Comparison of ENCODE assay signal across 8 cellular contexts in the genomic region with DNA sequence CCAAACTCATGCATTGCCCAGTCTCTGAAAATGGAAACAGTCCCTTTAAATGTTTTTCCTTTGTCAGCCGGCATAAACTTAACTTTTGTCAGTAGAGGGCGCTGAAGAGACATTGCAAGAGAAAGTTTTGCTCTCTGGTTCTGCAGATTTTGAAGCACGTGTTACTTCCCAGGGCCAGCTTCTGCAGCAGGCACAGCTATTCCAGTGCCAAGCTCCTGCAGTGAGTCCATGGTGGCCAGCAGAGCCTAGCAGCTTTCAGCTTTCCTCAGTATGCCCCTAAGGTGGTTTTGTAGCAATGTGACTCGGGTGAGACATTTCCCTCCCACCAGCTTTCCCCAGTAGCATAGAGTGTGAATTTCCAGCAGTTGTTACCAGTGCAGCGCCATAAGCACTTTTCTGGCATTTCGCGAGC. TPM values are rescaled to one million over a fixed set of nuclear protein-coding genes. Genes with fewer than 3 reads are reported as not detected.
DNase-seq lines count a peak whose midpoint lies in the region; ATAC-seq and TF ChIP-seq lines count a peak whose summit lies in the region.

No MANE protein-coding gene starts in this region.

- H3K4me3 ChIP-seq in H7 (ENCODE audit: insufficient read depth, low read depth, low read length) (no peak overlapping the region), SJSA1 (no peak overlapping the region)

- H3K4me1 Mint-ChIP-seq in activated naive CD8-positive, alpha-beta T cell treated with anti-CD3 and anti-CD28 coated beads for 36 hours = peaks cover 35% of the 10 kb centered on the region
- no peaks in the 10 kb centered on the region for H3K4me1 Mint-ChIP-seq in progenitor cell of endocrine pancreas (ENCODE audit: low read depth)

- peak overlapping the region; percentile 43 for H3K27ac Mint-ChIP-seq in activated naive CD8-positive, alpha-beta T cell treated with anti-CD3 and anti-CD28 coated beads for 36 hours
- no peak overlapping the region for H3K27ac Mint-ChIP-seq in progenitor cell of endocrine pancreas

- H3K27me3 ChIP-seq in H7 (ENCODE audit: control insufficient read depth, insufficient read depth, low read length) (no peaks in the 10 kb centered on the region; the same call in 1 of the 2 replicates), SJSA1 (replicated peaks) (no peaks in the 10 kb centered on the region)

- H3K9me3 ChIP-seq in SJSA1 (replicated peaks) = no peaks in the 10 kb centered on the region

- H3K36me3 Mint-ChIP-seq in activated naive CD8-positive, alpha-beta T cell treated with anti-CD3 and anti-CD28 coated beads for 36 hours = peaks cover 8% of the 10 kb centered on the region
- H3K36me3 Mint-ChIP-seq in progenitor cell of endocrine pancreas (ENCODE audit: insufficient read depth) = no peaks in the 10 kb centered on the region

- TF ChIP-seq CTCF in progenitor cell of endocrine pancreas (IDR thresholded peaks at IDR 0.05; ENCODE audit: unreplicated experiment) = peak; percentile 81

- peaks cover 21% of the 10 kb centered on the region for H3K4me1 ChIP-seq in SJSA1 (replicated peaks)

- DNase-seq in GM04504 (ENCODE audit: low read depth) = peak; percentile 74
- DNase-seq in H7 = peak; percentile 11
- DNase-seq in M059J (ENCODE audit: low read depth) = peak; percentile 94
- DNase-seq in SJSA1 (ENCODE audit: low read depth in 1 of 2, low spot score in 2 of 2) = peak; percentile 66
- peak; percentile 44 for DNase-seq in activated naive CD8-positive, alpha-beta T cell treated with anti-CD3 and anti-CD28 coated beads for 36 hours
- peak; percentile 58 for DNase-seq in Right ventricle myocardium superior
- DNase-seq in progenitor cell of endocrine pancreas (ENCODE audit: low spot score, unreplicated experiment) = peak; percentile 27
- DNase-seq in OCI-M2 (lab: John Stamatoyannopoulos, UW; ENCODE audit: unreplicated experiment) = no peak

- no peak overlapping the region for H3K27ac ChIP-seq in SJSA1

- intact Hi-C loops in Right ventricle myocardium superior (cut with DNase I) = loop anchor here (5.0 kb wide), 1 partner anchor 55 kb away; no protein-coding TSS in a partner anchor

- no peaks in the 10 kb centered on the region for H3K27me3 Mint-ChIP-seq in activated naive CD8-positive, alpha-beta T cell treated with anti-CD3 and anti-CD28 coated beads for 36 hours
- peaks cover 2% of the 10 kb centered on the region for H3K27me3 Mint-ChIP-seq in progenitor cell of endocrine pancreas

- H3K36me3 ChIP-seq in H7 (replicated peaks; ENCODE audit: control insufficient read depth, insufficient read depth, low read length) = no peaks in the 10 kb centered on the region
- no peaks in the 10 kb centered on the region for H3K36me3 ChIP-seq in SJSA1

- ATAC-seq in Right ventricle myocardium superior (ENCODE audit: poor library complexity) = peak; percentile 86

- H3K9me3 Mint-ChIP-seq in activated naive CD8-positive, alpha-beta T cell treated with anti-CD3 and anti-CD28 coated beads for 36 hours = no peaks in the 10 kb centered on the region
- no peaks in the 10 kb centered on the region for H3K9me3 Mint-ChIP-seq in progenitor cell of endocrine pancreas (ENCODE audit: low read depth)

- peak overlapping the region; percentile 38 for H3K4me3 Mint-ChIP-seq in activated naive CD8-positive, alpha-beta T cell treated with anti-CD3 and anti-CD28 coated beads for 36 hours
- H3K4me3 Mint-ChIP-seq in progenitor cell of endocrine pancreas (ENCODE audit: low read depth) = no peak overlapping the region

RNA-seq across cellular contexts. Expression of a gene that starts 2.6 kb away (rescaled TPM):
- 0.48 TPM in 1 of 2 replicates, not detected in the other for total RNA-seq in H7 (2014; rRNA removed; shearing (Covaris generic))
- 500 and 556 TPM in 2 replicates for total RNA-seq in M059J (2014; rRNA removed; shearing (Covaris generic))
- total RNA-seq in SJSA1 (2014; rRNA removed; shearing (Covaris generic)) = 0.56 and 1.2 TPM in 2 replicates
- 10 to 100 TPM; 38.5 to 38.6 TPM for total RNA-seq in activated naive CD8-positive, alpha-beta T cell treated with anti-CD3 and anti-CD28 coated beads for 36 hours
- 3.3 TPM for total RNA-seq in Right ventricle myocardium superior
- total RNA-seq in progenitor cell of endocrine pancreas = not detected in 2 replicates

RNA-seq across cellular contexts. Expression of a gene that starts 32.0 kb away (rescaled TPM):
- not detected in 2 replicates for total RNA-seq in H7 (2014; rRNA removed; shearing (Covaris generic))
- total RNA-seq in M059J (2014; rRNA removed; shearing (Covaris generic)) = 536 and 601 TPM in 2 replicates
- total RNA-seq in SJSA1 (2014; rRNA removed; shearing (Covaris generic)) = 24.4 and 29.8 TPM in 2 replicates
- 10 to 100 TPM; 40.8 to 45.2 TPM for total RNA-seq in activated naive CD8-positive, alpha-beta T cell treated with anti-CD3 and anti-CD28 coated beads for 36 hours
- total RNA-seq in Right ventricle myocardium superior = 6.7 TPM
- total RNA-seq in progenitor cell of endocrine pancreas = not detected in 2 replicates

Comparison
In these comparisons a context has a peak if more than half of its experiments do, and no peak if none do; other contexts are left out.
1. RNA of a gene that starts 2.6 kb away (total RNA-seq): 500 to 556 TPM in M059J; 38.5 to 38.6 TPM in activated naive CD8-positive, alpha-beta T cell treated with anti-CD3 and anti-CD28 coated beads for 36 hours, 3.3 TPM in Right ventricle myocardium superior (single experiment), 0.56 to 1.2 TPM in SJSA1, not detected in progenitor cell of endocrine pancreas and 0.48 TPM in H7; every median in the first group is over 10 times any median in the second.
2. RNA of a gene that starts 32.0 kb away (total RNA-seq): 536 to 601 TPM in M059J; 40.8 to 45.2 TPM in activated naive CD8-positive, alpha-beta T cell treated with anti-CD3 and anti-CD28 coated beads for 36 hours, 24.4 to 29.8 TPM in SJSA1, 6.7 TPM in Right ventricle myocardium superior (single experiment), not detected in H7 and not detected in progenitor cell of endocrine pancreas; every median in the first group is over 10 times any median in the second.